8 cellular contexts compared by ENCODE assay signal in genomic region chr2:187982668-187983067, GRCh38.
DNase-seq lines count a peak whose midpoint lies in the region; ATAC-seq and TF ChIP-seq lines count a peak whose summit lies in the region.

No MANE protein-coding gene starts in this region.

- TF ChIP-seq CTCF in body of pancreas (IDR thresholded peaks at IDR 0.05), result no peak

- WGBS in body of pancreas, 2 donors, result 7 to 26% methylated on average over 1 of the region's 1 CpG
- 1 to 3% methylated on average over 1 of the region's 1 CpG for WGBS in aorta, 2 donors

- TF ChIP-seq POLR2A in body of pancreas (IDR thresholded peaks at IDR 0.05), result no peak

- peaks cover 17% of the 10 kb centered on the region for H3K4me1 ChIP-seq in body of pancreas
- peaks cover 0 to 2% of the 10 kb centered on the region in 2 donors for H3K4me1 ChIP-seq in aorta (ENCODE audit: control insufficient read depth in 1 of 2, insufficient read depth in 2 of 2, low read length in 2 of 2)

- DNase-seq in AML-193 (lab: John Stamatoyannopoulos, UW) (peak; percentile 73 to 82), body of pancreas (peak; percentile 43 to 69 (median 60)), aorta (no peak), activated T-cell treated with anti-CD3 and anti-CD28 coated beads for 4 hours (no peak), NCI-H524 treated with DMSO at 0.1 percent for 48 hours (lab: John Stamatoyannopoulos, UW) (no peak)
- DNase-seq in activated T-cell treated with anti-CD3 and anti-CD28 coated beads, Interleukin-2, amount 50 U/mL, for 1 hour, result no peak

- H3K4me3 ChIP-seq in body of pancreas (no peak overlapping the region), aorta (ENCODE audit: low read length in 2 of 2) (no peak overlapping the region)

- H3K27ac ChIP-seq in body of pancreas (no peak overlapping the region), aorta (ENCODE audit: low read depth in 1 of 2, low read length in 2 of 2) (no peak overlapping the region)

- no peaks in the 10 kb centered on the region for H3K9me3 ChIP-seq in body of pancreas
- no peaks in the 10 kb centered on the region for H3K9me3 ChIP-seq in aorta (ENCODE audit: control insufficient read depth, low read length)

- ATAC-seq in GM21423 (IDR thresholded peaks at IDR 0.05; ENCODE audit: unreplicated experiment) (peak; percentile 62), HG03575 (IDR thresholded peaks at IDR 0.05; ENCODE audit: extremely low read depth, insufficient number of reproducible peaks, low FRiP score, unreplicated experiment) (peak; percentile 95), body of pancreas (peak; percentile 90), aorta (ENCODE audit: low FRiP score) (peak; percentile 48)

- no peaks in the 10 kb centered on the region for H3K36me3 ChIP-seq in body of pancreas (replicated peaks in 1 of 2; ENCODE audit: insufficient read depth in 1 of 2, low read depth in 2 of 2)
- H3K36me3 ChIP-seq in aorta (ENCODE audit: control insufficient read depth in 1 of 2, insufficient read depth in 2 of 2, low read length in 1 of 2), result no peaks in the 10 kb centered on the region

- intact Hi-C loops in body of pancreas (cut with DNase I), result no loop called here
- intact Hi-C loops in aorta (cut with DNase I), result no loop called here

- H3K27me3 ChIP-seq in body of pancreas (no peaks in the 10 kb centered on the region), aorta (ENCODE audit: control insufficient read depth in 1 of 2, insufficient read depth in 2 of 2, low read length in 1 of 2) (no peaks in the 10 kb centered on the region)

Comparison
In these comparisons a context has a peak if more than half of its experiments do, and no peak if none do; other contexts are left out.
1. DNase-seq: peak in AML-193 (2 of 2) and body of pancreas (4 of 4); none in aorta (0 of 2), activated T-cell treated with anti-CD3 and anti-CD28 coated beads for 4 hours (single experiment), activated T-cell treated with anti-CD3 and anti-CD28 coated beads, Interleukin-2, amount 50 U/mL, for 1 hour (single experiment) and NCI-H524 treated with DMSO at 0.1 percent for 48 hours (single experiment).
2. Peak in every context shown above with its lines, with median percentiles within 50 percentile points of each other: ATAC-seq.